Comparison of ENCODE assay signal across 1 cellular context in genomic region chr2:173963817-173964564, GRCh38.
TF ChIP-seq lines count a peak whose summit lies in the region.

No MANE protein-coding gene starts in this region.

TF ChIP-seq in K562, 482 proteins besides CTCF, POLR2A, EP300 and RAD21 (continued from another document and continues in another):
- TF ChIP-seq ZBTB40 (IDR thresholded peaks at IDR 0.05) (peak; percentile 81), ZBTB40 (CRISPR knock-in tag; IDR thresholded peaks at IDR 0.05) (no peak), NR3C1 (CRISPR knock-in tag; IDR thresholded peaks at IDR 0.05) (peak; percentile 91), ZNF133 (CRISPR knock-in tag; IDR thresholded peaks at IDR 0.05) (no peak), MEF2A (IDR thresholded peaks at IDR 0.05; ENCODE audit: control insufficient read depth, low read depth, low read length) (no peak), HOMEZ (CRISPR knock-in tag; IDR thresholded peaks at IDR 0.05) (no peak), E4F1 (CRISPR knock-in tag; IDR thresholded peaks at IDR 0.05; ENCODE audit: borderline replicate concordance) (no peak), NR2F6 (CRISPR knock-in tag; IDR thresholded peaks at IDR 0.05) (no peak), FIP1L1 (IDR thresholded peaks at IDR 0.05; ENCODE audit: low read depth, low read length, poor library complexity, severe bottlenecking) (peak; percentile 78), PYGO2 (tag; IDR thresholded peaks at IDR 0.05) (no peak), ZBTB49 (CRISPR knock-in tag; IDR thresholded peaks at IDR 0.05; ENCODE audit: borderline replicate concordance) (no peak), PPARD (CRISPR knock-in tag; IDR thresholded peaks at IDR 0.05) (no peak), ZBTB43 (CRISPR knock-in tag; IDR thresholded peaks at IDR 0.05) (peak; percentile 52; the same call in 1 of the 2 replicates), ATF1 (CRISPR knock-in tag; IDR thresholded peaks at IDR 0.05) (no peak), ATF1 (tag; IDR thresholded peaks at IDR 0.05) (peak; percentile 74), E2F3 (CRISPR knock-in tag; IDR thresholded peaks at IDR 0.05) (peak; percentile 95), ILF3 (IDR thresholded peaks at IDR 0.05; ENCODE audit: borderline replicate concordance) (no peak), ZNF407 (IDR thresholded peaks at IDR 0.05; ENCODE audit: low read depth) (no peak), CREB1 (IDR thresholded peaks at IDR 0.05) (no peak), CREB1 (CRISPR knock-in tag; IDR thresholded peaks at IDR 0.05) (peak; percentile 71; the same call in 1 of the 2 replicates), FOXP4 (CRISPR knock-in tag; IDR thresholded peaks at IDR 0.05; ENCODE audit: borderline replicate concordance) (peak; percentile 97; the same call in 1 of the 2 replicates), ZNF445 (CRISPR knock-in tag; IDR thresholded peaks at IDR 0.05; ENCODE audit: low read depth) (no peak), MCM3 (IDR thresholded peaks at IDR 0.05) (no peak), ZNF507 (tag; conservative IDR thresholded peaks at IDR 0.05) (no peak), MYC (IDR thresholded peaks at IDR 0.05; ENCODE audit: low read depth, low read length) (peak; percentile 65), MYC (CRISPR knock-in tag; IDR thresholded peaks at IDR 0.05; ENCODE audit: borderline replicate concordance, low read depth) (no peak), NRF1 (conservative IDR thresholded peaks at IDR 0.05 in 1 of 2, IDR thresholded peaks at IDR 0.05 in 1 of 2) (peak; percentile 67 to 75; a peak in 3 of 4 replicates)
